8 cellular contexts compared by ENCODE assay signal in genomic region chr22:20116376-20116950, GRCh38. TPM values are rescaled to one million over a fixed set of nuclear protein-coding genes. Genes with fewer than 3 reads are reported as not detected.
DNase-seq lines count a peak whose midpoint lies in the region; ATAC-seq and TF ChIP-seq lines count a peak whose summit lies in the region.

No MANE protein-coding gene starts in this region.

- TF ChIP-seq CTCF in MCF 10A (IDR thresholded peaks at IDR 0.05; ENCODE audit: unreplicated experiment) (no peak), lower leg skin (IDR thresholded peaks at IDR 0.05) (no peak), upper lobe of right lung (IDR thresholded peaks at IDR 0.05) (no peak)

- peak overlapping the region; percentile 91 for H3K4me3 Mint-ChIP-seq in activated naive CD4-positive, alpha-beta T cell treated with anti-CD3 and anti-CD28 coated beads for 36 hours
- peak overlapping the region; percentile 85 for H3K4me3 Mint-ChIP-seq in MCF 10A (ENCODE audit: unreplicated experiment)

- H3K27ac Mint-ChIP-seq in activated naive CD4-positive, alpha-beta T cell treated with anti-CD3 and anti-CD28 coated beads for 36 hours: peak overlapping the region; percentile 91
- H3K27ac Mint-ChIP-seq in MCF 10A (ENCODE audit: low read depth, unreplicated experiment): peak overlapping the region; percentile 84

- no peaks in the 10 kb centered on the region for H3K9me3 Mint-ChIP-seq in activated naive CD4-positive, alpha-beta T cell treated with anti-CD3 and anti-CD28 coated beads for 36 hours
- H3K9me3 Mint-ChIP-seq in MCF 10A (ENCODE audit: unreplicated experiment): no peaks in the 10 kb centered on the region

- H3K4me1 Mint-ChIP-seq in activated naive CD4-positive, alpha-beta T cell treated with anti-CD3 and anti-CD28 coated beads for 36 hours (ENCODE audit: low read depth): peaks cover 49% of the 10 kb centered on the region
- H3K4me1 Mint-ChIP-seq in MCF 10A (ENCODE audit: insufficient read depth, unreplicated experiment): peaks cover 9% of the 10 kb centered on the region

- H3K27me3 Mint-ChIP-seq in activated naive CD4-positive, alpha-beta T cell treated with anti-CD3 and anti-CD28 coated beads for 36 hours (ENCODE audit: low read depth): no peaks in the 10 kb centered on the region
- H3K27me3 Mint-ChIP-seq in MCF 10A (ENCODE audit: insufficient read depth, unreplicated experiment): no peaks in the 10 kb centered on the region

- H3K4me1 ChIP-seq in upper lobe of right lung: peaks cover 25% of the 10 kb centered on the region

- intact Hi-C loops in activated naive CD4-positive, alpha-beta T cell treated with anti-CD3 and anti-CD28 coated beads for 36 hours (cut with micrococcal nuclease): loop anchor here (2.0 to 10.0 kb wide), 5 partner anchors 14 to 684 kb away; partner anchors contain the start of genes GNB1L, HIRA, KLHL22 and MRPL40
- intact Hi-C loops in MCF 10A (cut with micrococcal nuclease) (loop anchor here (10.0 kb wide), 1 partner anchor 142 kb away; no protein-coding TSS in a partner anchor), lower leg skin (cut with DNase I; ENCODE audit: low total_unique reads) (no loop called here), upper lobe of right lung (cut with DNase I) (no loop called here)

- TF ChIP-seq POLR2A in lower leg skin (IDR thresholded peaks at IDR 0.05): no peak

- peak overlapping the region; percentile 91 for H3K27ac ChIP-seq in upper lobe of right lung

- no peak for DNase-seq in activated naive CD4-positive, alpha-beta T cell treated with anti-CD3 and anti-CD28 coated beads for 36 hours
- DNase-seq in activated naive CD4-positive, alpha-beta T cell treated with anti-CD3 and anti-CD28 coated beads, Interleukin-2, amount 50 U/mL, for 16 hours: no peak
- no peak for DNase-seq in MCF 10A (ENCODE audit: unreplicated experiment)
- no peak for DNase-seq in lower leg skin (ENCODE audit: low spot score in 2 of 2)
- DNase-seq in upper lobe of right lung: no peak
- no peak for DNase-seq in A172 (ENCODE audit: low spot score)
- DNase-seq in inferior parietal cortex (ENCODE audit: extremely low spot score): no peak
- no peak for DNase-seq in T1000 (lab: John Stamatoyannopoulos, UW)

- H3K27me3 ChIP-seq in upper lobe of right lung: no peaks in the 10 kb centered on the region

- no peaks in the 10 kb centered on the region for H3K9me3 ChIP-seq in upper lobe of right lung

- H3K36me3 Mint-ChIP-seq in activated naive CD4-positive, alpha-beta T cell treated with anti-CD3 and anti-CD28 coated beads for 36 hours (ENCODE audit: low read depth): peaks cover 39% of the 10 kb centered on the region
- H3K36me3 Mint-ChIP-seq in MCF 10A (ENCODE audit: insufficient read depth, unreplicated experiment): peaks cover 49% of the 10 kb centered on the region

- POLR2A ChIA-PET in MCF 10A (lab: Yijun Ruan, JAX): interaction anchor here (0.7 to 2.2 kb wide), 11 partner anchors 10 to 886 kb away, joined by 3 to 13 read pairs (median 5); partner anchors contain the start of genes DGCR8, GNB1L, RTL10 and THAP7

- peak overlapping the region; percentile 78 for H3K4me3 ChIP-seq in lower leg skin (ENCODE audit: low read depth, poor library complexity, severe bottlenecking)
- H3K4me3 ChIP-seq in upper lobe of right lung: peak overlapping the region; percentile 91

- WGBS in lower leg skin, 2 donors: 4 to 8% methylated on average over 17 to 26 of the region's 27 CpGs

- ATAC-seq in upper lobe of right lung: peak; percentile 0

- BruUV-seq in MCF 10A (replicated peaks; lab: Mats Ljungman, UMichigan): TSS peak; percentile 54

- H3K36me3 ChIP-seq in upper lobe of right lung: peaks cover 62% of the 10 kb centered on the region

- CTCF ChIA-PET in activated naive CD4-positive, alpha-beta T cell treated with anti-CD3 and anti-CD28 coated beads for 36 hours (lab: Charles Lee): interaction anchor here (0.9 to 1.9 kb wide), 2 partner anchors 13 to 15 kb away, joined by 3 to 5 read pairs; no protein-coding TSS in a partner anchor
- CTCF ChIA-PET in MCF 10A (lab: Yijun Ruan, JAX): interaction anchor here (0.6 kb wide), 2 partner anchors 11 to 57 kb away, joined by 3 read pairs; no protein-coding TSS in a partner anchor

RNA-seq across cellular contexts. Expression of gene RANBP1, which starts 0.6 kb away (rescaled TPM):
- total RNA-seq in activated naive CD4-positive, alpha-beta T cell treated with anti-CD3 and anti-CD28 coated beads for 36 hours: 100 to 1,000 TPM; 445 to 455 TPM
- total RNA-seq in MCF 10A (2022) (126 and 195 TPM in 2 replicates), lower leg skin (100 to 1,000 TPM; 104 to 159 (median 119) TPM), upper lobe of right lung (53.0 TPM)
- 430 and 525 TPM in 2 replicates for total RNA-seq in A172 (2014; rRNA removed; shearing (Covaris generic))

RNA-seq across cellular contexts. Expression of gene TRMT2A, which starts 0.6 kb away (rescaled TPM):
- 10 to 100 TPM; 51.8 to 57.9 TPM for total RNA-seq in activated naive CD4-positive, alpha-beta T cell treated with anti-CD3 and anti-CD28 coated beads for 36 hours
- total RNA-seq in MCF 10A (2022) (39.0 and 47.1 TPM in 2 replicates), lower leg skin (10 to 100 TPM; 41.6 to 97.5 (median 52.8) TPM), upper lobe of right lung (53.8 TPM)
- total RNA-seq in A172 (2014; rRNA removed; shearing (Covaris generic)): 30.8 and 31.1 TPM in 2 replicates

RNA-seq across cellular contexts. Expression of gene ZDHHC8, which starts 15.1 kb away (rescaled TPM):
- 10 to 100 TPM; 26.4 to 31.3 TPM for total RNA-seq in activated naive CD4-positive, alpha-beta T cell treated with anti-CD3 and anti-CD28 coated beads for 36 hours
- 43.6 and 44.8 TPM in 2 replicates for total RNA-seq in MCF 10A (2022)
- total RNA-seq in lower leg skin: 10 to 100 TPM; 17.8 to 30.0 (median 26.1) TPM
- total RNA-seq in upper lobe of right lung: 88.0 TPM
- 4.3 and 8.6 TPM in 2 replicates for total RNA-seq in A172 (2014; rRNA removed; shearing (Covaris generic))

RNA-seq across cellular contexts. Expression of gene CCDC188, which starts 34.4 kb away (rescaled TPM):
- not detected for total RNA-seq in activated naive CD4-positive, alpha-beta T cell treated with anti-CD3 and anti-CD28 coated beads for 36 hours
- total RNA-seq in MCF 10A (2022): 0.70 and 0.93 TPM in 2 replicates
- total RNA-seq in lower leg skin: 1 to 10 TPM in 2 of 4 donors, under 1 TPM in 1, not detected in 1; 0.16 to 2.1 (median 1.7) TPM
- 1.6 TPM for total RNA-seq in upper lobe of right lung
- total RNA-seq in A172 (2014; rRNA removed; shearing (Covaris generic)): not detected in 2 replicates

RNA-seq across cellular contexts. Expression of gene DGCR8, which starts 36.4 kb away (rescaled TPM):
- total RNA-seq in activated naive CD4-positive, alpha-beta T cell treated with anti-CD3 and anti-CD28 coated beads for 36 hours: 10 to 100 TPM; 29.8 to 36.5 TPM
- total RNA-seq in MCF 10A (2022) (40.8 and 49.1 TPM in 2 replicates), lower leg skin (10 to 100 TPM; 14.8 to 28.2 (median 21.8) TPM), upper lobe of right lung (35.5 TPM)
- 16.2 and 20.1 TPM in 2 replicates for total RNA-seq in A172 (2014; rRNA removed; shearing (Covaris generic))

Comparison
In these comparisons a context has a peak if more than half of its experiments do, and no peak if none do; other contexts are left out.
1. intact Hi-C loops: an anchor here in activated naive CD4-positive, alpha-beta T cell treated with anti-CD3 and anti-CD28 coated beads for 36 hours (2.0 to 10.0 kb wide) and MCF 10A (10.0 kb wide); none called in lower leg skin and upper lobe of right lung.